ENCODE assay signal across 34 cellular contexts in the genomic region with DNA sequence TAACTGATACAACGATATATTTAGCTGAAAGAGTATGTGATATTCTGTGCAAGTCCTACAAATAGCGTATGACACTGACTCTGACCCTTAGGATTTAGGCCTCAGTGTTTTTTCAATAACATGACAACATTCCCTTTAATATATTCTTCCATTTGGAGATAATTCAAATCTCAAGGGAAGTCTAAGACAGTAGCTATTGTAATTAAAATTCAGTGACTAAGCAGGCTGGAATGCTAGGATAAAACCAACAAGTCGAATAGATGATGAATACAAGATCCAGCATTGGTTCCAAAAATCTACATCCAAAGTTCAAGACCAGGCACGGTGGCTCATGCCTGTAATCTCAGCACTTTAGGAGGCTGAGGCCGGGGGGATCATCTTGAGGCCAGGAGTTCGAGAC. TPM values are rescaled to one million over a fixed set of nuclear protein-coding genes. Genes with fewer than 3 reads are reported as not detected.
DNase-seq lines count a peak whose midpoint lies in the region; ATAC-seq, FAIRE-seq and TF ChIP-seq lines count a peak whose summit lies in the region.
"Had no signal": no experiment of that assay in that cellular context is flagged by ENCODE, and none has a peak within 500 bp of the region (broad histone marks: within the 10 kb centered on the region; RNA-seq: fewer than 3 reads in every experiment).

No MANE protein-coding gene starts in this region.

- no peak overlapping the region for H3K4me2 ChIP-seq in endothelial cell of umbilical vein (ENCODE audit: insufficient read depth, low read length)
- H3K4me2 ChIP-seq: GM23338 had no signal

- BruUV-seq in endothelial cell of umbilical vein (replicated peaks; lab: Mats Ljungman, UMichigan): no TSS peak

- H3K4me3 ChIP-seq in endothelial cell of umbilical vein (replicated peaks in 1 of 3; ENCODE audit: insufficient read depth in 1 of 3, low read depth in 1 of 3, low read length in 3 of 3): no peak overlapping the region
- H3K4me3 ChIP-seq in neutrophil (ENCODE audit: low read depth in 1 of 2, low read length in 1 of 2): no peak overlapping the region
- H3K4me3 ChIP-seq: body of pancreas, esophagus muscularis mucosa, GM23338, K562, MG63, stomach had no signal

- peak; percentile 12 for FAIRE-seq in endothelial cell of umbilical vein (lab: Jason Lieb, UNC)
- FAIRE-seq: K562, TTC549, urothelium cell line had no signal

- intact Hi-C loops in endothelial cell of umbilical vein (cut with micrococcal nuclease): no loop called here

- POLR2A ChIA-PET in endothelial cell of umbilical vein (lab: Charles Lee): no interaction called here

- H3K4me1 ChIP-seq in endothelial cell of umbilical vein (ENCODE audit: control insufficient read depth, extremely low read depth, insufficient read depth, low read length): peaks cover 7% of the 10 kb centered on the region
- peaks cover 33 to 44% of the 10 kb centered on the region in 2 experiments for H3K4me1 ChIP-seq in neutrophil (ENCODE audit: control insufficient read depth in 1 of 2, insufficient read depth in 1 of 2, low read depth in 1 of 2, low read length in 1 of 2)
- H3K4me1 ChIP-seq: body of pancreas, Caco-2, esophagus muscularis mucosa had no signal

- H3K9me1 ChIP-seq in endothelial cell of umbilical vein (replicated peaks; ENCODE audit: control insufficient read depth, extremely low read depth, insufficient read depth, low read length): no peaks in the 10 kb centered on the region

- DNase-seq in COLO829 (ENCODE audit: low spot score) (peak; percentile 84), HT1080 (ENCODE audit: low read depth) (peak; percentile 71), endothelial cell of umbilical vein (ENCODE audit: low read depth, low spot score) (peak; percentile 22), middle frontal gyrus (ENCODE audit: extremely low spot score, low spot score) (no peak), DMS79 treated with DMSO at 0.1 percent for 48 hours (lab: John Stamatoyannopoulos, UW) (no peak)
- DNase-seq: activated CD4-positive, alpha-beta T cell treated with anti-CD3 and anti-CD28 coated beads, Interleukin-2, amount 50 U/mL, for 4 hours; activated naive CD4-positive, alpha-beta T cell; activated T-cell treated with anti-CD3 and anti-CD28 coated beads, Interleukin-2, amount 50 U/mL, for 72 hours; body of pancreas; C1 segment of cervical spinal cord; Caco-2; endodermal cell; hypothalamus; left cardiac atrium; mammary epithelial cell; MG63; NCI-H1105; NCI-H1930; NCI-H526; NK-92 treated with Interleukin-12 subunit alpha and Interleukin-12 subunit beta, amount 100 ng/mL, for 24 hours; posterior cingulate gyrus; stimulated activated CD4-positive, alpha-beta T cell treated with anti-CD3 and anti-CD28 coated beads, Interleukin-4, amount 100 ng/mL, for 1 hour; stomach; T-helper 17 cell had no signal

- H3K36me3 ChIP-seq in endothelial cell of umbilical vein (ENCODE audit: control insufficient read depth in 2 of 2, extremely low read depth in 1 of 2, insufficient read depth in 2 of 2, low read length in 2 of 2): no peaks in the 10 kb centered on the region
- H3K36me3 ChIP-seq in neutrophil: no peaks in the 10 kb centered on the region
- H3K36me3 ChIP-seq: esophagus muscularis mucosa, MG63, stomach had no signal

- CTCF ChIA-PET in endothelial cell of umbilical vein (lab: Charles Lee): interaction anchor here (0.7 to 1.7 kb wide), 2 partner anchors 20 to 42 kb away, joined by 3 read pairs; no protein-coding TSS in a partner anchor

- H2AFZ ChIP-seq in endothelial cell of umbilical vein (ENCODE audit: low read depth, low read length): no peak overlapping the region
- H2AFZ ChIP-seq: GM23338 had no signal

- H3K9ac ChIP-seq in endothelial cell of umbilical vein (replicated peaks; ENCODE audit: extremely low read depth, insufficient read depth, low read length): no peak overlapping the region

- no peak for TF ChIP-seq CTCF in endothelial cell of umbilical vein (IDR thresholded peaks at IDR 0.05; ENCODE audit: extremely low read depth in 1 of 2, insufficient read depth in 1 of 2, low read depth in 1 of 2, low read length in 2 of 2)
- TF ChIP-seq CTCF in neutrophil (IDR thresholded peaks at IDR 0.05): no peak

- H3K27ac ChIP-seq in endothelial cell of umbilical vein (ENCODE audit: insufficient read depth, low read depth, low read length): no peak overlapping the region
- H3K27ac ChIP-seq in neutrophil: peak overlapping the region; percentile 90
- H3K27ac ChIP-seq: body of pancreas, esophagus muscularis mucosa, stomach had no signal

- H3K9me3 ChIP-seq in endothelial cell of umbilical vein (replicated peaks; ENCODE audit: control insufficient read depth, insufficient read depth, low read length) (no peaks in the 10 kb centered on the region), neutrophil (no peaks in the 10 kb centered on the region)
- H3K9me3 ChIP-seq: body of pancreas, Caco-2, esophagus muscularis mucosa, MG63, stomach had no signal

- no peak for TF ChIP-seq POLR2A in endothelial cell of umbilical vein (IDR thresholded peaks at IDR 0.05; ENCODE audit: low read depth, low read length)

- no peaks in the 10 kb centered on the region for H4K20me1 ChIP-seq in endothelial cell of umbilical vein (replicated peaks; ENCODE audit: control insufficient read depth, extremely low read depth, insufficient read depth, low read length)

- ATAC-seq in GM21528 (IDR thresholded peaks at IDR 0.05; ENCODE audit: low FRiP score, unreplicated experiment): no peak
- ATAC-seq: activated T-cell treated with anti-CD3 and anti-CD28 coated beads, Interleukin-2, amount 50 U/mL, for 72 hours; body of pancreas; GM23338; K562; left cardiac atrium; Right ventricle myocardium inferior; sciatic nerve; SK-N-SH treated with all-trans-retinoic acid at 6 μM for 48 hours; T-helper 17 cell had no signal

- dilution Hi-C loops in endothelial cell of umbilical vein (cut with MboI; ENCODE audit: extremely low pct_ligation_motif_present, low sequenced_read_pairs): no loop called here

- H3K27me3 ChIP-seq in endothelial cell of umbilical vein (ENCODE audit: control insufficient read depth in 2 of 2, insufficient read depth in 2 of 2, low read length in 2 of 2) (no peaks in the 10 kb centered on the region), neutrophil (no peaks in the 10 kb centered on the region)
- H3K27me3 ChIP-seq: body of pancreas, esophagus muscularis mucosa, MG63, stomach had no signal

- H3K79me2 ChIP-seq in endothelial cell of umbilical vein (ENCODE audit: control insufficient read depth, insufficient read depth, low read length): no peaks in the 10 kb centered on the region

TF ChIP-seq in endothelial cell of umbilical vein, 7 proteins besides CTCF, POLR2A, EP300 and RAD21:
- peak; percentile 34 for TF ChIP-seq JUN (IDR thresholded peaks at IDR 0.05; ENCODE audit: borderline replicate concordance, insufficient read depth, insufficient read length, low read depth)
- no peak for TF ChIP-seq FOS (IDR thresholded peaks at IDR 0.05; ENCODE audit: borderline replicate concordance, insufficient read depth, low read length)
- TF ChIP-seq EZH2 (IDR thresholded peaks at IDR 0.05; ENCODE audit: borderline replicate concordance, low read depth, low read length, severe bottlenecking): no peak
- no peak for TF ChIP-seq MYC (IDR thresholded peaks at IDR 0.05; ENCODE audit: low read depth, low read length)

RNA-seq across cellular contexts. Expression of gene QTRT2, which starts 56.2 kb away (rescaled TPM):
- 32.1 and 32.3 TPM in 2 replicates for total RNA-seq in HT1080 (2014; rRNA removed; shearing (Covaris generic))
- polyA plus RNA-seq in HT1080 (2015; cell fraction: cytosol; rRNA removed): 21.6 and 24.1 TPM in 2 replicates
- 49.2 and 53.9 TPM in 2 replicates for polyA plus RNA-seq in HT1080 (2015; cell fraction: nucleus; rRNA removed)
- 29.5 and 42.8 TPM in 2 replicates for total RNA-seq in endothelial cell of umbilical vein
- 9.1 and 11.0 TPM in 2 replicates for polyA plus RNA-seq in endothelial cell of umbilical vein
- 11.1 and 12.2 TPM in 2 replicates for polyA plus RNA-seq in endothelial cell of umbilical vein (2011; cell fraction: cytosol; rRNA removed)
- polyA plus RNA-seq in endothelial cell of umbilical vein (2011; cell fraction: nucleus; rRNA removed): 17.5 and 22.8 TPM in 2 replicates
- 13.2 and 24.3 TPM in 2 replicates for polyA plus RNA-seq in endothelial cell of umbilical vein (2012)
- polyA minus RNA-seq in endothelial cell of umbilical vein: 24.0 and 26.6 TPM in 2 replicates
- polyA minus RNA-seq in endothelial cell of umbilical vein (2011; cell fraction: cytosol; rRNA and poly(A)+ RNA removed): 17.9 TPM
- 25.7 and 26.7 TPM in 2 replicates for polyA minus RNA-seq in endothelial cell of umbilical vein (2011; cell fraction: nucleus; rRNA and poly(A)+ RNA removed)

RNA-seq across cellular contexts. Expression of gene CCDC191, which starts 56.4 kb away (rescaled TPM):
- 0.11 and 0.47 TPM in 2 replicates for total RNA-seq in HT1080 (2014; rRNA removed; shearing (Covaris generic))
- 1.2 and 1.3 TPM in 2 replicates for polyA plus RNA-seq in HT1080 (2015; cell fraction: cytosol; rRNA removed)
- polyA plus RNA-seq in HT1080 (2015; cell fraction: nucleus; rRNA removed): 8.1 and 10.1 TPM in 2 replicates
- total RNA-seq in endothelial cell of umbilical vein: 3.8 and 4.9 TPM in 2 replicates
- 1.4 and 1.7 TPM in 2 replicates for polyA plus RNA-seq in endothelial cell of umbilical vein
- polyA plus RNA-seq in endothelial cell of umbilical vein (2011; cell fraction: cytosol; rRNA removed): 1.1 and 1.2 TPM in 2 replicates
- 14.7 and 15.1 TPM in 2 replicates for polyA plus RNA-seq in endothelial cell of umbilical vein (2011; cell fraction: nucleus; rRNA removed)
- polyA plus RNA-seq in endothelial cell of umbilical vein (2012): 1.4 and 1.9 TPM in 2 replicates
- 2.5 and 3.3 TPM in 2 replicates for polyA minus RNA-seq in endothelial cell of umbilical vein
- not detected for polyA minus RNA-seq in endothelial cell of umbilical vein (2011; cell fraction: cytosol; rRNA and poly(A)+ RNA removed)
- polyA minus RNA-seq in endothelial cell of umbilical vein (2011; cell fraction: nucleus; rRNA and poly(A)+ RNA removed): 5.2 and 5.8 TPM in 2 replicates

Comparison
In these comparisons a context has a peak if more than half of its experiments do, and no peak if none do; other contexts are left out.
1. DNase-seq: peak in COLO829 (single experiment), HT1080 (single experiment) and endothelial cell of umbilical vein (single experiment); none in middle frontal gyrus (single experiment) and DMS79 treated with DMSO at 0.1 percent for 48 hours (single experiment).